ENCODE assay signal across 8 cellular contexts in genomic region chr18:58180738-58181353, GRCh38.
DNase-seq lines count a peak whose midpoint lies in the region; ATAC-seq, FAIRE-seq and TF ChIP-seq lines count a peak whose summit lies in the region.

No MANE protein-coding gene starts in this region.

- peak in 1 of 2 donors; percentile 36 for ATAC-seq in upper lobe of left lung (ENCODE audit: low FRiP score in 2 of 2)

- H3K79me1 ChIP-seq in neuronal stem cell (ENCODE audit: low read depth, low read length) = peaks cover 3% of the 10 kb centered on the region

- no peak overlapping the region for H3K4ac ChIP-seq in neuronal stem cell (ENCODE audit: low read length)

- no peak for TF ChIP-seq POLR2A in endothelial cell of umbilical vein (IDR thresholded peaks at IDR 0.05; ENCODE audit: low read depth, low read length)
- no peak for TF ChIP-seq POLR2A in upper lobe of left lung (IDR thresholded peaks at IDR 0.05)

- H3K14ac ChIP-seq in neuronal stem cell (ENCODE audit: low read length) = no peak overlapping the region

- FAIRE-seq in endothelial cell of umbilical vein (lab: Jason Lieb, UNC) = peak; percentile 72

- CTCF ChIA-PET in endothelial cell of umbilical vein (lab: Charles Lee) = interaction anchor here (0.6 to 1.9 kb wide), 42 partner anchors 8 to 343 kb away, joined by 3 to 17 read pairs (median 4); partner anchors contain the start of gene NEDD4L

- no peak overlapping the region for H3K9ac ChIP-seq in endothelial cell of umbilical vein (replicated peaks; ENCODE audit: extremely low read depth, insufficient read depth, low read length)
- H3K9ac ChIP-seq in neuronal stem cell (ENCODE audit: low read depth, low read length, poor library complexity) = no peak overlapping the region

- no TSS peak for BruUV-seq in endothelial cell of umbilical vein (replicated peaks; lab: Mats Ljungman, UMichigan)

- POLR2A ChIA-PET in endothelial cell of umbilical vein (lab: Charles Lee) = no interaction called here

- H4K91ac ChIP-seq in neuronal stem cell (ENCODE audit: low read depth, low read length, poor library complexity) = no peak overlapping the region

- H2AK5ac ChIP-seq in neuronal stem cell (ENCODE audit: low read depth, low read length) = no peak overlapping the region

- no peaks in the 10 kb centered on the region for H4K20me1 ChIP-seq in endothelial cell of umbilical vein (replicated peaks; ENCODE audit: control insufficient read depth, extremely low read depth, insufficient read depth, low read length)

- H3K36me3 ChIP-seq in BE2C (no peaks in the 10 kb centered on the region), H7 (replicated peaks; ENCODE audit: control insufficient read depth, insufficient read depth, low read length) (no peaks in the 10 kb centered on the region), endothelial cell of umbilical vein (ENCODE audit: control insufficient read depth in 2 of 2, extremely low read depth in 1 of 2, insufficient read depth in 2 of 2, low read length in 2 of 2) (no peaks in the 10 kb centered on the region), neuronal stem cell (replicated peaks in 1 of 2; ENCODE audit: control insufficient read depth in 2 of 2, insufficient read depth in 2 of 2, low read length in 2 of 2) (no peaks in the 10 kb centered on the region), upper lobe of left lung (no peaks in the 10 kb centered on the region)

- no peak overlapping the region for H2BK120ac ChIP-seq in neuronal stem cell (ENCODE audit: low read depth, low read length)

- no peak overlapping the region for H3K4me3 ChIP-seq in BE2C (ENCODE audit: low read depth, low read length)
- H3K4me3 ChIP-seq in H7 (ENCODE audit: insufficient read depth, low read depth, low read length) = no peak overlapping the region
- no peak overlapping the region for H3K4me3 ChIP-seq in endothelial cell of umbilical vein (replicated peaks in 1 of 3; ENCODE audit: insufficient read depth in 1 of 3, low read depth in 1 of 3, low read length in 3 of 3)
- H3K4me3 ChIP-seq in neuronal stem cell (ENCODE audit: low read length in 2 of 2) = no peak overlapping the region
- no peak overlapping the region for H3K4me3 ChIP-seq in upper lobe of left lung

- H3K9me1 ChIP-seq in endothelial cell of umbilical vein (replicated peaks; ENCODE audit: control insufficient read depth, extremely low read depth, insufficient read depth, low read length) = no peaks in the 10 kb centered on the region

- H2BK5ac ChIP-seq in neuronal stem cell (ENCODE audit: low read length) = no peak overlapping the region

- H3K23ac ChIP-seq in neuronal stem cell (ENCODE audit: low read depth, low read length, poor library complexity) = no peak overlapping the region

- no peak overlapping the region for H3K4me2 ChIP-seq in endothelial cell of umbilical vein (ENCODE audit: insufficient read depth, low read length)
- H3K4me2 ChIP-seq in neuronal stem cell (ENCODE audit: insufficient read depth, low read length, poor library complexity, severe bottlenecking) = no peak overlapping the region

- H3K9me3 ChIP-seq in BE2C = no peaks in the 10 kb centered on the region
- no peaks in the 10 kb centered on the region for H3K9me3 ChIP-seq in endothelial cell of umbilical vein (replicated peaks; ENCODE audit: control insufficient read depth, insufficient read depth, low read length)
- H3K9me3 ChIP-seq in neuronal stem cell (replicated peaks in 1 of 2; ENCODE audit: control insufficient read depth in 2 of 2, insufficient read depth in 1 of 2, low read depth in 1 of 2, low read length in 2 of 2) = no peaks in the 10 kb centered on the region
- no peaks in the 10 kb centered on the region for H3K9me3 ChIP-seq in upper lobe of left lung

- H3K27me3 ChIP-seq in BE2C = no peaks in the 10 kb centered on the region
- H3K27me3 ChIP-seq in H7 (ENCODE audit: control insufficient read depth, insufficient read depth, low read length) = no peaks in the 10 kb centered on the region
- H3K27me3 ChIP-seq in endothelial cell of umbilical vein (ENCODE audit: control insufficient read depth in 2 of 2, insufficient read depth in 2 of 2, low read length in 2 of 2) = no peaks in the 10 kb centered on the region
- no peaks in the 10 kb centered on the region for H3K27me3 ChIP-seq in neuronal stem cell (ENCODE audit: control insufficient read depth in 3 of 3, insufficient read depth in 3 of 3, low read depth in 1 of 3, low read length in 3 of 3)
- no peaks in the 10 kb centered on the region for H3K27me3 ChIP-seq in upper lobe of left lung

- H2BK15ac ChIP-seq in neuronal stem cell (ENCODE audit: low read length) = no peak overlapping the region

- no CpG with 5 or more reads among the region's 5 CpGs for WGBS in neuronal stem cell (ENCODE audit: extremely low coverage in 2 of 2, insufficient read length in 2 of 2, insufficient replicate concordance in 1 of 2), 2 donors
- WGBS in upper lobe of left lung, 2 donors = 23 to 28% methylated on average over 5 of the region's 5 CpGs

- TF ChIP-seq EP300 in upper lobe of left lung (IDR thresholded peaks at IDR 0.05) = no peak

- H4K8ac ChIP-seq in neuronal stem cell (ENCODE audit: low read depth, low read length) = no peak overlapping the region

- no peak overlapping the region for H3K18ac ChIP-seq in neuronal stem cell (ENCODE audit: low read length)

- dilution Hi-C loops in endothelial cell of umbilical vein (cut with MboI; ENCODE audit: extremely low pct_ligation_motif_present, low sequenced_read_pairs) = no loop called here

- no peaks in the 10 kb centered on the region for H3K79me2 ChIP-seq in endothelial cell of umbilical vein (ENCODE audit: control insufficient read depth, insufficient read depth, low read length)

- H3K27ac ChIP-seq in endothelial cell of umbilical vein (ENCODE audit: insufficient read depth, low read depth, low read length) (no peak overlapping the region), neuronal stem cell (replicated peaks; ENCODE audit: low read length) (no peak overlapping the region), upper lobe of left lung (no peak overlapping the region)

- no peak overlapping the region for H2BK12ac ChIP-seq in neuronal stem cell (ENCODE audit: low read length)

- H3K4me1 ChIP-seq in BE2C (no peaks in the 10 kb centered on the region), endothelial cell of umbilical vein (ENCODE audit: control insufficient read depth, extremely low read depth, insufficient read depth, low read length) (peaks cover 24% of the 10 kb centered on the region), neuronal stem cell (ENCODE audit: control insufficient read depth in 2 of 2, insufficient read depth in 1 of 2, low read depth in 1 of 2, low read length in 2 of 2) (peaks cover 10 to 14% of the 10 kb centered on the region in 2 donors), upper lobe of left lung (peaks cover 25 to 50% (median 32%) of the 10 kb centered on the region in 4 donors)

- peak; percentile 78 for TF ChIP-seq CTCF in BE2C (IDR thresholded peaks at IDR 0.05; ENCODE audit: low read depth, low read length)
- TF ChIP-seq CTCF in endothelial cell of umbilical vein (IDR thresholded peaks at IDR 0.05; ENCODE audit: extremely low read depth in 1 of 2, insufficient read depth in 1 of 2, low read depth in 1 of 2, low read length in 2 of 2) = peak; percentile 75 to 77
- peak; percentile 56 to 81 (median 76) for TF ChIP-seq CTCF in upper lobe of left lung (IDR thresholded peaks at IDR 0.05)

- intact Hi-C loops in endothelial cell of umbilical vein (cut with micrococcal nuclease) = loop anchor here (1.0 kb wide), 1 partner anchor 299 kb away; no protein-coding TSS in a partner anchor

- DNase-seq in BE2C (peak; percentile 55), H7 (peak; percentile 81), NCI-H526 (lab: John Stamatoyannopoulos, UW) (peak; percentile 56 to 78), endothelial cell of umbilical vein (ENCODE audit: low read depth, low spot score) (peak; percentile 67), neuronal stem cell (ENCODE audit: low spot score) (peak; percentile 61), upper lobe of left lung (peak in 1 of 2 donors; percentile 30), occipital lobe (lab: John Stamatoyannopoulos, UW) (no peak)
- peak; percentile 14 to 37 for DNase-seq in activated CD8-positive, alpha-beta memory T cell treated with anti-CD3 and anti-CD28 coated beads for 1 hour (ENCODE audit: extremely low read depth in 1 of 2, low read depth in 1 of 2)

- no peak overlapping the region for H2AFZ ChIP-seq in endothelial cell of umbilical vein (ENCODE audit: low read depth, low read length)
- no peak overlapping the region for H2AFZ ChIP-seq in neuronal stem cell (ENCODE audit: low read length)

TF ChIP-seq in endothelial cell of umbilical vein, 7 proteins besides CTCF, POLR2A, EP300 and RAD21:
- TF ChIP-seq MYC (IDR thresholded peaks at IDR 0.05; ENCODE audit: low read depth, low read length) (no peak), POLR2AphosphoS5 (IDR thresholded peaks at IDR 0.05; ENCODE audit: insufficient read depth, low read depth, low read length) (no peak), EZH2 (IDR thresholded peaks at IDR 0.05; ENCODE audit: borderline replicate concordance, low read depth, low read length, severe bottlenecking) (no peak), MAX (IDR thresholded peaks at IDR 0.05; ENCODE audit: insufficient read depth, insufficient read length) (no peak), FOS (IDR thresholded peaks at IDR 0.05; ENCODE audit: borderline replicate concordance, insufficient read depth, low read length) (no peak), JUN (IDR thresholded peaks at IDR 0.05; ENCODE audit: borderline replicate concordance, insufficient read depth, insufficient read length, low read depth) (no peak), GATA2 (IDR thresholded peaks at IDR 0.05; ENCODE audit: insufficient read depth, insufficient read length, low read depth, low read length) (no peak)
